In genomic region chr11:69934861-69935494, GRCh38 we compare ENCODE assay signal across 16 cellular contexts.
A peak's percentile ranks its signal among the peaks of the same experiment; 100 is the strongest.
DNase-seq lines count a peak whose midpoint lies in the region; ATAC-seq and TF ChIP-seq lines count a peak whose summit lies in the region.
"Had no signal": no experiment of that assay in that cellular context is flagged by ENCODE, and none has a peak within 500 bp of the region (broad histone marks: within the 10 kb centered on the region; RNA-seq: fewer than 3 reads in every experiment).

No MANE protein-coding gene starts in this region.

- no peak overlapping the region for H2BK15ac ChIP-seq in neuronal stem cell (ENCODE audit: low read length)

- no peak for TF ChIP-seq POLR2A in adrenal gland (IDR thresholded peaks at IDR 0.05)
- no peak for TF ChIP-seq POLR2A in esophagus muscularis mucosa (IDR thresholded peaks at IDR 0.05; ENCODE audit: low read depth)

- H3K4me2 ChIP-seq in neuronal stem cell (ENCODE audit: insufficient read depth, low read length, poor library complexity, severe bottlenecking), result no peak overlapping the region

- H2BK5ac ChIP-seq in neuronal stem cell (ENCODE audit: low read length), result peak overlapping the region; percentile 21

- ATAC-seq in HG03139 (IDR thresholded peaks at IDR 0.05; ENCODE audit: unreplicated experiment), result no peak
- ATAC-seq: activated T-cell treated with anti-CD3 and anti-CD28 coated beads, Interleukin-2, amount 50 U/mL, for 4 hours; Panc1 had no signal

- H3K27ac ChIP-seq in HUES48 (ENCODE audit: low read depth, low read length) (peak overlapping the region; percentile 42), adrenal gland (no peak overlapping the region), neuronal stem cell (replicated peaks; ENCODE audit: low read length) (no peak overlapping the region), esophagus muscularis mucosa (replicated peaks in 1 of 4) (no peak overlapping the region)
- H3K27ac ChIP-seq: dorsolateral prefrontal cortex, parathyroid adenoma had no signal

- H4K91ac ChIP-seq in neuronal stem cell (ENCODE audit: low read depth, low read length, poor library complexity), result peak overlapping the region; percentile 5

- no peak overlapping the region for H3K18ac ChIP-seq in neuronal stem cell (ENCODE audit: low read length)

- H4K8ac ChIP-seq in neuronal stem cell (ENCODE audit: low read depth, low read length), result no peak overlapping the region

- no peak overlapping the region for H3K14ac ChIP-seq in neuronal stem cell (ENCODE audit: low read length)

- H3K4ac ChIP-seq in neuronal stem cell (ENCODE audit: low read length), result no peak overlapping the region

- no peak for TF ChIP-seq EP300 in esophagus muscularis mucosa (IDR thresholded peaks at IDR 0.05)

- H3K9ac ChIP-seq in HUES48 (ENCODE audit: low read depth, low read length) (no peak overlapping the region), neuronal stem cell (ENCODE audit: low read depth, low read length, poor library complexity) (no peak overlapping the region)
- H3K9ac ChIP-seq: parathyroid adenoma had no signal

- H3K4me3 ChIP-seq in HUES48 (ENCODE audit: low read depth, low read length) (no peak overlapping the region), adrenal gland (no peak overlapping the region), neuronal stem cell (ENCODE audit: low read length in 2 of 2) (no peak overlapping the region), esophagus muscularis mucosa (no peak overlapping the region)
- H3K4me3 ChIP-seq: dorsolateral prefrontal cortex had no signal

- H3K36me3 ChIP-seq in HUES48 (ENCODE audit: control insufficient read depth, insufficient read depth, low read length) (no peaks in the 10 kb centered on the region), adrenal gland (replicated peaks in 1 of 2) (no peaks in the 10 kb centered on the region), neuronal stem cell (replicated peaks in 1 of 2; ENCODE audit: control insufficient read depth in 2 of 2, insufficient read depth in 2 of 2, low read length in 2 of 2) (no peaks in the 10 kb centered on the region), esophagus muscularis mucosa (no peaks in the 10 kb centered on the region)

- no peak overlapping the region for H2BK120ac ChIP-seq in neuronal stem cell (ENCODE audit: low read depth, low read length)

- no peak for TF ChIP-seq CTCF in adrenal gland (IDR thresholded peaks at IDR 0.05)
- TF ChIP-seq CTCF in esophagus muscularis mucosa (IDR thresholded peaks at IDR 0.05), result no peak

- no peak overlapping the region for H3K23ac ChIP-seq in neuronal stem cell (ENCODE audit: low read depth, low read length, poor library complexity)

- H3K4me1 ChIP-seq in HUES48 (ENCODE audit: control insufficient read depth, insufficient read depth, low read length) (peaks cover 12% of the 10 kb centered on the region), adrenal gland (replicated peaks in 1 of 2) (no peaks in the 10 kb centered on the region), neuronal stem cell (ENCODE audit: control insufficient read depth in 2 of 2, insufficient read depth in 1 of 2, low read depth in 1 of 2, low read length in 2 of 2) (peaks cover 0 to 12% of the 10 kb centered on the region in 2 donors), esophagus muscularis mucosa (peaks cover 2 to 14% (median 7%) of the 10 kb centered on the region in 4 donors)

- no peak overlapping the region for H2BK12ac ChIP-seq in neuronal stem cell (ENCODE audit: low read length)

- H2AFZ ChIP-seq in neuronal stem cell (ENCODE audit: low read length), result no peak overlapping the region
- H2AFZ ChIP-seq: parathyroid adenoma had no signal

- H2AK5ac ChIP-seq in neuronal stem cell (ENCODE audit: low read depth, low read length), result peak overlapping the region; percentile 72

- DNase-seq in NCI-H2227 (lab: John Stamatoyannopoulos, UW; ENCODE audit: unreplicated experiment) (peak; percentile 15), NCI-H2227 treated with DMSO at 0.1 percent for 48 hours (lab: John Stamatoyannopoulos, UW) (no peak), adrenal gland (peak in 4 of 7 donors; percentile 30 to 49 (median 44)), neuronal stem cell (ENCODE audit: low spot score) (no peak), 8988T (no peak), esophagus muscularis mucosa (ENCODE audit: extremely low spot score) (no peak)
- DNase-seq: activated CD4-positive, alpha-beta T cell treated with anti-CD3 and anti-CD28 coated beads, Interleukin-2, amount 10 ng/mL, durations not matched to agents 24 days and 14 days; activated T-cell treated with anti-CD3 and anti-CD28 coated beads, Interleukin-2, amount 50 U/mL, for 4 hours; anterior cingulate cortex; HFFc6; midbrain had no signal

- WGBS in adrenal gland, 4 donors, result 81 to 86% (median 83%) methylated on average over 12 to 13 of the region's 13 CpGs
- WGBS in neuronal stem cell (ENCODE audit: extremely low coverage in 2 of 2, insufficient read length in 2 of 2, insufficient replicate concordance in 1 of 2), 2 donors, result no CpG with 5 or more reads among the region's 13 CpGs
- WGBS in esophagus muscularis mucosa, result 88% methylated on average over 13 of the region's 13 CpGs

- H3K27me3 ChIP-seq in HUES48 (ENCODE audit: control insufficient read depth, insufficient read depth, low read length) (peaks cover 29% of the 10 kb centered on the region), adrenal gland (peaks cover 8% of the 10 kb centered on the region), neuronal stem cell (ENCODE audit: control insufficient read depth in 3 of 3, insufficient read depth in 3 of 3, low read depth in 1 of 3, low read length in 3 of 3) (peaks cover 0 to 14% (median 0%) of the 10 kb centered on the region in 3 experiments), esophagus muscularis mucosa (peaks cover 0 to 38% (median 0%) of the 10 kb centered on the region in 4 donors)

- no peaks in the 10 kb centered on the region for H3K9me3 ChIP-seq in HUES48 (ENCODE audit: control insufficient read depth, insufficient read depth, low read length)
- H3K9me3 ChIP-seq in adrenal gland (replicated peaks in 1 of 3), result no peaks in the 10 kb centered on the region
- H3K9me3 ChIP-seq in neuronal stem cell (replicated peaks in 1 of 2; ENCODE audit: control insufficient read depth in 2 of 2, insufficient read depth in 1 of 2, low read depth in 1 of 2, low read length in 2 of 2), result no peaks in the 10 kb centered on the region
- no peaks in the 10 kb centered on the region for H3K9me3 ChIP-seq in esophagus muscularis mucosa

- H3K79me1 ChIP-seq in neuronal stem cell (ENCODE audit: low read depth, low read length), result no peaks in the 10 kb centered on the region

- intact Hi-C loops in adrenal gland (cut with DNase I), result no loop called here
- intact Hi-C loops in esophagus muscularis mucosa (cut with DNase I), result no loop called here

Comparison
In these comparisons a context has a peak if more than half of its experiments do, and no peak if none do; other contexts are left out.
1. DNase-seq: peak in NCI-H2227 (single experiment) and adrenal gland (4 of 7); none in NCI-H2227 treated with DMSO at 0.1 percent for 48 hours (single experiment), neuronal stem cell (single experiment), 8988T (single experiment) and esophagus muscularis mucosa (single experiment).